1 cellular context compared by ENCODE assay signal in genomic region chr12:64083285-64084210, GRCh38.
TF ChIP-seq lines count a peak whose summit lies in the region.

No MANE protein-coding gene starts in this region.

TF ChIP-seq in GM23338, 12 proteins besides CTCF, POLR2A, EP300 and RAD21 (continued from another document):
- TF ChIP-seq ETS1 (IDR thresholded peaks at IDR 0.05): no peak
